ENCODE assay signal across 13 cellular contexts in the genomic region with DNA sequence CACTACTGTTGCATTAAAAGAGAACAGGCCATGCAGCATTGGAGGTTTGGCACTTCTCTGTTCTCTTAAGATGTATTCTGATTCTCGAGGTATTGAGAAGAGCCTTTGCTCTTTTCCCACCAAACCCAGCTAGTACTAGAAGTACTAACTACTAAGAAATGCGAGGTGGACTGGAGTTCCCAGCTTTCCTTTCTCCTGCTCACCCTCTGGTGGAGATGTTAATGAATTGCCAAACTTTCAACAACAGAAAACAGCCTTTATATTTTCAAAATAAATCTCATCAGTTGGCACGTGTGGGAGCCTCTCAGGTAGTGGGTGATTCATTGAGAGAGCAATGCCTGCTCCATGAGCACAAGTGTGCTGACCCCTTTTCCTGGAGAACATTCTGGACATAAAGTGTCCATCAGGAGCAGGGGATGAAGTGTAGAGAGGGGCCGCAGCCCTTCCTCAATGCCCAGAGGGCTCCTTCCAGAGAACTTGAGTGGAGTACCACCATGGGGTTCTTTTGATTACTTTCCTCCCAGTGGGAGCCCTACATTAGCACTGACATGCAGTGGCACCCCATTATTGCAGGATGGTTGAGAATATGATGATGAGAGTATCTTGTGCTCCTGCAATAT. TPM values are rescaled to one million over a fixed set of nuclear protein-coding genes. Genes with fewer than 3 reads are reported as not detected.
A peak's percentile ranks its signal among the peaks of the same experiment; 100 is the strongest.
DNase-seq lines count a peak whose midpoint lies in the region; ATAC-seq, FAIRE-seq and TF ChIP-seq lines count a peak whose summit lies in the region.
"Had no signal": no experiment of that assay in that cellular context is flagged by ENCODE, and none has a peak within 500 bp of the region (broad histone marks: within the 10 kb centered on the region; RNA-seq: fewer than 3 reads in every experiment).

No MANE protein-coding gene starts in this region.

- peaks cover 12% of the 10 kb centered on the region for H3K4me1 Mint-ChIP-seq in activated CD8-positive, alpha-beta T cell treated with anti-CD3 and anti-CD28 coated beads for 36 hours (ENCODE audit: low read depth)
- peaks cover 6 to 10% (median 7%) of the 10 kb centered on the region in 4 donors for H3K4me1 Mint-ChIP-seq in CD4-positive, alpha-beta memory T cell

- intact Hi-C loops in activated CD8-positive, alpha-beta T cell treated with anti-CD3 and anti-CD28 coated beads for 36 hours (cut with micrococcal nuclease), result loop anchor here (5.0 kb wide), 2 partner anchors 79 to 234 kb away; no protein-coding TSS in a partner anchor
- intact Hi-C loops in pancreas (cut with DNase I), result loop anchor here in 2 of 3 donors (5.0 kb wide), 1 partner anchor 234 kb away; no protein-coding TSS in a partner anchor
- intact Hi-C loops in CD4-positive, alpha-beta memory T cell (cut with micrococcal nuclease), result no loop called here

- ATAC-seq in RWPE2 (ENCODE audit: low read depth), result peak; percentile 13; the same call in 1 of the 3 replicates
- ATAC-seq in activated CD8-positive, alpha-beta T cell treated with anti-CD3 and anti-CD28 coated beads for 36 hours, result no peak
- ATAC-seq in pancreas, result no peak
- ATAC-seq: stimulated activated naive CD8-positive, alpha-beta T cell treated with anti-CD3 and anti-CD28 coated beads, Interleukin-15, Interleukin-2, amounts not matched to agents 100 U/mL and 50 U/mL, for 24 hours had no signal

- H3K27me3 Mint-ChIP-seq in activated CD8-positive, alpha-beta T cell treated with anti-CD3 and anti-CD28 coated beads for 36 hours, result peaks cover 62% of the 10 kb centered on the region
- H3K27me3 Mint-ChIP-seq in CD4-positive, alpha-beta memory T cell, result peaks cover 37 to 41% of the 10 kb centered on the region in 2 donors

- H3K9me3 Mint-ChIP-seq in activated CD8-positive, alpha-beta T cell treated with anti-CD3 and anti-CD28 coated beads for 36 hours, result no peaks in the 10 kb centered on the region
- H3K9me3 Mint-ChIP-seq in CD4-positive, alpha-beta memory T cell, result peaks cover 0 to 3% (median 0%) of the 10 kb centered on the region in 8 donors

- DNase-seq in AG04449 (ENCODE audit: low read depth, low spot score) (no peak), H54 (ENCODE audit: insufficient read length, low spot score) (peak; percentile 43), RWPE2 (ENCODE audit: low spot score) (no peak), fibroblast of the conjunctiva (ENCODE audit: low read depth) (peak; percentile 32), pancreas (no peak), NCI-H2196 (lab: John Stamatoyannopoulos, UW; ENCODE audit: unreplicated experiment) (no peak)
- no peak for DNase-seq in activated CD8-positive, alpha-beta T cell treated with anti-CD3 and anti-CD28 coated beads for 36 hours
- DNase-seq in CD4-positive, alpha-beta memory T cell, result no peak
- DNase-seq: MV-4-11; stimulated activated naive CD8-positive, alpha-beta T cell treated with anti-CD3 and anti-CD28 coated beads, Interleukin-15, Interleukin-2, amounts not matched to agents 100 U/mL and 50 U/mL, for 24 hours had no signal

- CTCF ChIA-PET in AG04449 (lab: Yijun Ruan, JAX), result interaction anchor here (0.7 to 6.9 kb wide), 45 partner anchors 8 to 318 kb away, joined by 3 to 193 read pairs (median 5); a partner anchor contains a TSS
- CTCF ChIA-PET in activated CD8-positive, alpha-beta T cell treated with anti-CD3 and anti-CD28 coated beads for 36 hours (lab: Charles Lee), result interaction anchor here (0.7 to 1.7 kb wide), 3 partner anchors 8 to 233 kb away, joined by 3 to 5 read pairs (median 3); no protein-coding TSS in a partner anchor
- CTCF ChIA-PET in CD4-positive, alpha-beta memory T cell (lab: Charles Lee; ENCODE audit: partially characterized antibody), result interaction anchor here (1.0 to 6.1 kb wide), 4 partner anchors 10 to 320 kb away, joined by 3 to 94 read pairs (median 4); no protein-coding TSS in a partner anchor

- FAIRE-seq in H54 (lab: Jason Lieb, UNC) (no peak), pancreas (lab: Jason Lieb, UNC) (no peak)

- WGBS in pancreas, 2 donors, result 36 to 50% methylated on average over 4 of the region's 4 CpGs

- TF ChIP-seq CTCF in AG04449 (IDR thresholded peaks at IDR 0.05; ENCODE audit: insufficient read depth, low read length, missing control alignments) (peak; percentile 47), RWPE2 (IDR thresholded peaks at IDR 0.05; ENCODE audit: poor library complexity, severe bottlenecking) (peak; percentile 77), pancreas (IDR thresholded peaks at IDR 0.05) (no peak)
- TF ChIP-seq CTCF in activated CD8-positive, alpha-beta T cell treated with anti-CD3 and anti-CD28 coated beads for 36 hours (IDR thresholded peaks at IDR 0.05), result no peak

- no peak for TF ChIP-seq POLR2A in H54 (IDR thresholded peaks at IDR 0.05; ENCODE audit: low read depth, low read length)

- H3K27ac Mint-ChIP-seq in activated CD8-positive, alpha-beta T cell treated with anti-CD3 and anti-CD28 coated beads for 36 hours, result no peak overlapping the region
- H3K27ac Mint-ChIP-seq in CD4-positive, alpha-beta memory T cell, result peak overlapping the region in 1 of 7 donors; percentile 55

- POLR2A ChIA-PET in AG04449 (lab: Yijun Ruan, JAX), result interaction anchor here (0.6 to 1.3 kb wide), 3 partner anchors 125 to 839 kb away, joined by 3 to 11 read pairs (median 3); a partner anchor contains a TSS
- POLR2A ChIA-PET in activated CD8-positive, alpha-beta T cell treated with anti-CD3 and anti-CD28 coated beads for 36 hours (lab: Charles Lee), result no interaction called here
- POLR2A ChIA-PET in CD4-positive, alpha-beta memory T cell (lab: Charles Lee; ENCODE audit: partially characterized antibody), result no interaction called here

- no peaks in the 10 kb centered on the region for H3K36me3 ChIP-seq in RWPE2 (ENCODE audit: low read depth)
- no peaks in the 10 kb centered on the region for H3K36me3 ChIP-seq in pancreas
- no peaks in the 10 kb centered on the region for H3K36me3 ChIP-seq in CD4-positive, alpha-beta memory T cell (ENCODE audit: insufficient read depth, low read length)

- no peaks in the 10 kb centered on the region for H3K9me3 ChIP-seq in RWPE2 (ENCODE audit: severe bottlenecking)
- H3K9me3 ChIP-seq in pancreas, result no peaks in the 10 kb centered on the region
- H3K9me3 ChIP-seq in CD4-positive, alpha-beta memory T cell (ENCODE audit: control insufficient read depth in 1 of 2, low read length in 2 of 2), result no peaks in the 10 kb centered on the region

- H3K27ac ChIP-seq in RWPE2 (ENCODE audit: poor library complexity, severe bottlenecking) (no peak overlapping the region), pancreas (no peak overlapping the region)
- no peak overlapping the region for H3K27ac ChIP-seq in CD4-positive, alpha-beta memory T cell (ENCODE audit: low read depth, low read length)
- H3K27ac ChIP-seq: epithelial cell of prostate had no signal

- H3K4me3 ChIP-seq in AG04449 (ENCODE audit: low read depth, low read length) (no peak overlapping the region), RWPE2 (ENCODE audit: severe bottlenecking) (no peak overlapping the region), pancreas (no peak overlapping the region)
- no peak overlapping the region for H3K4me3 ChIP-seq in CD4-positive, alpha-beta memory T cell (ENCODE audit: low read length in 2 of 2)

- no peaks in the 10 kb centered on the region for H3K4me1 ChIP-seq in RWPE2 (ENCODE audit: insufficient read depth, poor library complexity, severe bottlenecking)
- no peaks in the 10 kb centered on the region for H3K4me1 ChIP-seq in pancreas
- peaks cover 11% of the 10 kb centered on the region for H3K4me1 ChIP-seq in CD4-positive, alpha-beta memory T cell (ENCODE audit: insufficient read depth, low read length)

- H3K36me3 Mint-ChIP-seq in activated CD8-positive, alpha-beta T cell treated with anti-CD3 and anti-CD28 coated beads for 36 hours (ENCODE audit: low read depth), result no peaks in the 10 kb centered on the region
- H3K36me3 Mint-ChIP-seq in CD4-positive, alpha-beta memory T cell, result no peaks in the 10 kb centered on the region

- no peak overlapping the region for H3K4me3 Mint-ChIP-seq in activated CD8-positive, alpha-beta T cell treated with anti-CD3 and anti-CD28 coated beads for 36 hours
- no peak overlapping the region for H3K4me3 Mint-ChIP-seq in CD4-positive, alpha-beta memory T cell

- no peaks in the 10 kb centered on the region for H3K27me3 ChIP-seq in RWPE2 (ENCODE audit: insufficient read depth, poor library complexity, severe bottlenecking)
- H3K27me3 ChIP-seq in pancreas, result peaks cover 0 to 13% (median 4%) of the 10 kb centered on the region in 4 donors
- peaks cover 29% of the 10 kb centered on the region for H3K27me3 ChIP-seq in CD4-positive, alpha-beta memory T cell (ENCODE audit: insufficient read depth, low read length)

RNA-seq across cellular contexts. Expression of a gene that starts 45.7 kb away (rescaled TPM):
- total RNA-seq in activated CD8-positive, alpha-beta T cell treated with anti-CD3 and anti-CD28 coated beads for 36 hours, result not detected
- not detected for total RNA-seq in pancreas
- not detected for polyA plus RNA-seq in pancreas
- not detected for total RNA-seq in CD4-positive, alpha-beta memory T cell
- polyA plus RNA-seq in CD4-positive, alpha-beta memory T cell, result not detected
- total RNA-seq: activated CD8-positive, alpha-beta memory T cell treated with anti-CD3 and anti-CD28 coated beads for 36 hours; posterior vena cava had no signal

Comparison
In these comparisons a context has a peak if more than half of its experiments do, and no peak if none do; other contexts are left out.
1. DNase-seq: peak in H54 (single experiment) and fibroblast of the conjunctiva (single experiment); none in AG04449 (single experiment), RWPE2 (single experiment), activated CD8-positive, alpha-beta T cell treated with anti-CD3 and anti-CD28 coated beads for 36 hours (single experiment), pancreas (0 of 6), NCI-H2196 (single experiment) and CD4-positive, alpha-beta memory T cell (0 of 5).
2. CTCF ChIP-seq: peak in AG04449 (single experiment) and RWPE2 (single experiment); none in activated CD8-positive, alpha-beta T cell treated with anti-CD3 and anti-CD28 coated beads for 36 hours (single experiment) and pancreas (0 of 4).